In genomic region chr20:56552911-56553629, GRCh38 we compare ENCODE assay signal across 26 cellular contexts. TPM values are rescaled to one million over a fixed set of nuclear protein-coding genes. Genes with fewer than 3 reads are reported as not detected.
A peak's percentile ranks its signal among the peaks of the same experiment; 100 is the strongest.
DNase-seq lines count a peak whose midpoint lies in the region; ATAC-seq and TF ChIP-seq lines count a peak whose summit lies in the region.
"Had no signal": no experiment of that assay in that cellular context is flagged by ENCODE, and none has a peak within 500 bp of the region (broad histone marks: within the 10 kb centered on the region; RNA-seq: fewer than 3 reads in every experiment).

No MANE protein-coding gene starts in this region.

- peak overlapping the region; percentile 13; the same call in 1 of the 2 replicates for H2AFZ ChIP-seq in OCI-LY7 (ENCODE audit: low read length)
- H2AFZ ChIP-seq: neural progenitor cell had no signal

- H3K79me2 ChIP-seq in OCI-LY7 (ENCODE audit: insufficient read depth, low read depth, low read length), result no peaks in the 10 kb centered on the region

- TF ChIP-seq CTCF in OCI-LY7 (conservative IDR thresholded peaks at IDR 0.05; ENCODE audit: low read length), result no peak

- H3K4me2 ChIP-seq in BLaER1, result peak overlapping the region; percentile 26; the same call in 1 of the 2 replicates
- H3K4me2 ChIP-seq in OCI-LY7 (ENCODE audit: low read length), result peak overlapping the region; percentile 7; the same call in 1 of the 2 replicates
- H3K4me2 ChIP-seq: neural progenitor cell, SK-N-SH had no signal

- DNase-seq in OCI-LY7 (ENCODE audit: low spot score) (no peak), Right ventricle myocardium superior (no peak), MG63 (no peak), NAMALWA (ENCODE audit: low spot score) (no peak)
- DNase-seq: activated CD8-positive, alpha-beta T cell treated with anti-CD3 and anti-CD28 coated beads, Interleukin-2, amount 10 ng/mL, durations not matched to agents 7 days and 5 days; activated naive CD4-positive, alpha-beta T cell treated with anti-CD3 and anti-CD28 coated beads, Interleukin-2, amount 50 U/mL, for 16 hours; activated T-cell treated with anti-CD3 and anti-CD28 coated beads, Interleukin-2, amount 50 U/mL, for 4 hours; aorta; DMS153; effector memory CD4-positive, alpha-beta T cell; left colon; NCI-H187; NCI-H526; SK-N-SH had no signal

- POLR2A ChIA-PET in OCI-LY7 (lab: Charles Lee), result interaction anchor here (0.6 kb wide), 1 partner anchor 21 kb away, joined by 4 read pairs; no protein-coding TSS in a partner anchor

- H3K9ac ChIP-seq in BLaER1, result no peak overlapping the region
- H3K9ac ChIP-seq: neural progenitor cell, SK-N-SH had no signal

- H3K27ac ChIP-seq in BLaER1, result peak overlapping the region; percentile 38; the same call in 1 of the 2 replicates
- no peak overlapping the region for H3K27ac ChIP-seq in OCI-LY7 (ENCODE audit: low read depth, low read length, poor library complexity, severe bottlenecking)
- H3K27ac ChIP-seq: C4-2B, esophagus muscularis mucosa, neural progenitor cell had no signal

- intact Hi-C loops in OCI-LY7 (cut with micrococcal nuclease; ENCODE audit: unreplicated experiment), result loop anchor here (5.0 kb wide), 1 partner anchor 444 kb away; no protein-coding TSS in a partner anchor
- intact Hi-C loops in Right ventricle myocardium superior (cut with DNase I), result no loop called here

- no peaks in the 10 kb centered on the region for H3K9me2 ChIP-seq in OCI-LY7 (ENCODE audit: insufficient read depth, low read length)
- H3K9me2 ChIP-seq: SK-N-SH had no signal

- H3K4me3 ChIP-seq in BLaER1 (no peak overlapping the region), OCI-LY7 (ENCODE audit: low read depth, low read length, poor library complexity, severe bottlenecking) (no peak overlapping the region), MG63 (no peak overlapping the region)
- H3K4me3 ChIP-seq: esophagus muscularis mucosa, neural progenitor cell had no signal

- peaks cover 38% of the 10 kb centered on the region for H3K4me1 ChIP-seq in BLaER1
- H3K4me1 ChIP-seq in OCI-LY7 (ENCODE audit: insufficient read depth, low read length, poor library complexity, severe bottlenecking), result peaks cover 32% of the 10 kb centered on the region
- H3K4me1 ChIP-seq: neural progenitor cell had no signal

- no TSS peak for BruUV-seq in OCI-LY7 (replicated peaks; lab: Mats Ljungman, UMichigan)

- ATAC-seq in GM18517 (IDR thresholded peaks at IDR 0.05; ENCODE audit: unreplicated experiment) (peak; percentile 45), HG03571 (IDR thresholded peaks at IDR 0.05; ENCODE audit: unreplicated experiment) (peak; percentile 53), Right ventricle myocardium superior (ENCODE audit: poor library complexity) (no peak), GM21526 (IDR thresholded peaks at IDR 0.05; ENCODE audit: low FRiP score, unreplicated experiment) (no peak)
- ATAC-seq: activated CD8-positive, alpha-beta T cell treated with anti-CD3 and anti-CD28 coated beads, Interleukin-2, amount 10 ng/mL, durations not matched to agents 7 days and 5 days; activated T-cell treated with anti-CD3 and anti-CD28 coated beads, Interleukin-2, amount 50 U/mL, for 4 hours; left colon; Panc1 had no signal

- CTCF ChIA-PET in OCI-LY7 (lab: Charles Lee; ENCODE audit: unreplicated experiment), result no interaction called here

- H3K9me3 ChIP-seq in BLaER1, result peaks cover 6% of the 10 kb centered on the region
- H3K9me3 ChIP-seq in OCI-LY7 (ENCODE audit: low read length), result no peaks in the 10 kb centered on the region
- peaks cover 11% of the 10 kb centered on the region for H3K9me3 ChIP-seq in MG63
- H3K9me3 ChIP-seq: esophagus muscularis mucosa, SK-N-SH had no signal

- H3K27me3 ChIP-seq in BLaER1 (no peaks in the 10 kb centered on the region), MG63 (no peaks in the 10 kb centered on the region)
- H3K27me3 ChIP-seq: esophagus muscularis mucosa, neural progenitor cell had no signal

- H3K36me3 ChIP-seq in BLaER1 (no peaks in the 10 kb centered on the region), OCI-LY7 (ENCODE audit: insufficient read depth, low read length) (no peaks in the 10 kb centered on the region), MG63 (no peaks in the 10 kb centered on the region)
- H3K36me3 ChIP-seq: esophagus muscularis mucosa, neural progenitor cell had no signal

- H4K20me1 ChIP-seq in BLaER1 (no peaks in the 10 kb centered on the region), OCI-LY7 (ENCODE audit: insufficient read depth, low read length) (no peaks in the 10 kb centered on the region)

RNA-seq across cellular contexts. Expression of gene FAM209B, which starts 20.0 kb away (rescaled TPM):
- not detected in 2 replicates for total RNA-seq in OCI-LY7 (2014; rRNA removed; shearing (Covaris generic))
- not detected in 2 replicates for total RNA-seq in OCI-LY7 (2022)
- total RNA-seq in Right ventricle myocardium superior, result 0.35 TPM
- total RNA-seq in MG63 (2014; rRNA removed; shearing (Covaris generic); ENCODE audit: low replicate concordance), result not detected in 2 replicates
- total RNA-seq: cerebellum, glomerular endothelial cell, H1, left colon, temporal lobe had no signal

RNA-seq across cellular contexts. Expression of gene FAM209A, which starts 28.5 kb away (rescaled TPM):
- 0.82 TPM in 1 of 2 replicates, not detected in the other for total RNA-seq in OCI-LY7 (2014; rRNA removed; shearing (Covaris generic))
- total RNA-seq in OCI-LY7 (2022) (0.70 TPM in 1 of 2 replicates, not detected in the other), Right ventricle myocardium superior (not detected)
- total RNA-seq in MG63 (2014; rRNA removed; shearing (Covaris generic); ENCODE audit: low replicate concordance), result not detected in 2 replicates
- total RNA-seq: cerebellum, glomerular endothelial cell, H1, temporal lobe had no signal

Comparison
In these comparisons a context has a peak if more than half of its experiments do, and no peak if none do; other contexts are left out.
1. ATAC-seq: peak in GM18517 (single experiment) and HG03571 (single experiment); none in Right ventricle myocardium superior (single experiment) and GM21526 (single experiment).